ENCODE assay signal across 1 cellular context in the genomic region with DNA sequence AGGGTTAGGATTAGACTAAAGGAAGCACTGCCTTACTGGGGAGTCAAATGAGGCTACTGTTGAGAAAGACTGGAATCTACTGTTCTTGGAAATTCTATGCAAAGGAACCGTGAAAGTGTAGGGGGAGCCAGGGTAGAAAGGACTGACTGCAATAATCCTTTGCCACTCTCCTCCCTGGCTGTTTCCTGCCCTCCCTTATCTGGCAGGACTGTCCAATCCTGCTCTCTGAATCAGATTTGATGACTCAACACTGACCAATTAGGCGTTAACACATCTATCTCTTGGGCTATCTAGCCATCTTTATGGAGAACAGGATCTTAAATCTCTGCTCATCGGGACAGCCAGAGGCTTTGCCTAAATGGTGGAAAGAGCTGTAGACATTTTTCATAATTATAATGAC.
TF ChIP-seq lines count a peak whose summit lies in the region.

No MANE protein-coding gene starts in this region.

TF ChIP-seq in GM23338, 12 proteins besides CTCF, POLR2A, EP300 and RAD21 (continued from another document):
- TF ChIP-seq, protein P1, sequence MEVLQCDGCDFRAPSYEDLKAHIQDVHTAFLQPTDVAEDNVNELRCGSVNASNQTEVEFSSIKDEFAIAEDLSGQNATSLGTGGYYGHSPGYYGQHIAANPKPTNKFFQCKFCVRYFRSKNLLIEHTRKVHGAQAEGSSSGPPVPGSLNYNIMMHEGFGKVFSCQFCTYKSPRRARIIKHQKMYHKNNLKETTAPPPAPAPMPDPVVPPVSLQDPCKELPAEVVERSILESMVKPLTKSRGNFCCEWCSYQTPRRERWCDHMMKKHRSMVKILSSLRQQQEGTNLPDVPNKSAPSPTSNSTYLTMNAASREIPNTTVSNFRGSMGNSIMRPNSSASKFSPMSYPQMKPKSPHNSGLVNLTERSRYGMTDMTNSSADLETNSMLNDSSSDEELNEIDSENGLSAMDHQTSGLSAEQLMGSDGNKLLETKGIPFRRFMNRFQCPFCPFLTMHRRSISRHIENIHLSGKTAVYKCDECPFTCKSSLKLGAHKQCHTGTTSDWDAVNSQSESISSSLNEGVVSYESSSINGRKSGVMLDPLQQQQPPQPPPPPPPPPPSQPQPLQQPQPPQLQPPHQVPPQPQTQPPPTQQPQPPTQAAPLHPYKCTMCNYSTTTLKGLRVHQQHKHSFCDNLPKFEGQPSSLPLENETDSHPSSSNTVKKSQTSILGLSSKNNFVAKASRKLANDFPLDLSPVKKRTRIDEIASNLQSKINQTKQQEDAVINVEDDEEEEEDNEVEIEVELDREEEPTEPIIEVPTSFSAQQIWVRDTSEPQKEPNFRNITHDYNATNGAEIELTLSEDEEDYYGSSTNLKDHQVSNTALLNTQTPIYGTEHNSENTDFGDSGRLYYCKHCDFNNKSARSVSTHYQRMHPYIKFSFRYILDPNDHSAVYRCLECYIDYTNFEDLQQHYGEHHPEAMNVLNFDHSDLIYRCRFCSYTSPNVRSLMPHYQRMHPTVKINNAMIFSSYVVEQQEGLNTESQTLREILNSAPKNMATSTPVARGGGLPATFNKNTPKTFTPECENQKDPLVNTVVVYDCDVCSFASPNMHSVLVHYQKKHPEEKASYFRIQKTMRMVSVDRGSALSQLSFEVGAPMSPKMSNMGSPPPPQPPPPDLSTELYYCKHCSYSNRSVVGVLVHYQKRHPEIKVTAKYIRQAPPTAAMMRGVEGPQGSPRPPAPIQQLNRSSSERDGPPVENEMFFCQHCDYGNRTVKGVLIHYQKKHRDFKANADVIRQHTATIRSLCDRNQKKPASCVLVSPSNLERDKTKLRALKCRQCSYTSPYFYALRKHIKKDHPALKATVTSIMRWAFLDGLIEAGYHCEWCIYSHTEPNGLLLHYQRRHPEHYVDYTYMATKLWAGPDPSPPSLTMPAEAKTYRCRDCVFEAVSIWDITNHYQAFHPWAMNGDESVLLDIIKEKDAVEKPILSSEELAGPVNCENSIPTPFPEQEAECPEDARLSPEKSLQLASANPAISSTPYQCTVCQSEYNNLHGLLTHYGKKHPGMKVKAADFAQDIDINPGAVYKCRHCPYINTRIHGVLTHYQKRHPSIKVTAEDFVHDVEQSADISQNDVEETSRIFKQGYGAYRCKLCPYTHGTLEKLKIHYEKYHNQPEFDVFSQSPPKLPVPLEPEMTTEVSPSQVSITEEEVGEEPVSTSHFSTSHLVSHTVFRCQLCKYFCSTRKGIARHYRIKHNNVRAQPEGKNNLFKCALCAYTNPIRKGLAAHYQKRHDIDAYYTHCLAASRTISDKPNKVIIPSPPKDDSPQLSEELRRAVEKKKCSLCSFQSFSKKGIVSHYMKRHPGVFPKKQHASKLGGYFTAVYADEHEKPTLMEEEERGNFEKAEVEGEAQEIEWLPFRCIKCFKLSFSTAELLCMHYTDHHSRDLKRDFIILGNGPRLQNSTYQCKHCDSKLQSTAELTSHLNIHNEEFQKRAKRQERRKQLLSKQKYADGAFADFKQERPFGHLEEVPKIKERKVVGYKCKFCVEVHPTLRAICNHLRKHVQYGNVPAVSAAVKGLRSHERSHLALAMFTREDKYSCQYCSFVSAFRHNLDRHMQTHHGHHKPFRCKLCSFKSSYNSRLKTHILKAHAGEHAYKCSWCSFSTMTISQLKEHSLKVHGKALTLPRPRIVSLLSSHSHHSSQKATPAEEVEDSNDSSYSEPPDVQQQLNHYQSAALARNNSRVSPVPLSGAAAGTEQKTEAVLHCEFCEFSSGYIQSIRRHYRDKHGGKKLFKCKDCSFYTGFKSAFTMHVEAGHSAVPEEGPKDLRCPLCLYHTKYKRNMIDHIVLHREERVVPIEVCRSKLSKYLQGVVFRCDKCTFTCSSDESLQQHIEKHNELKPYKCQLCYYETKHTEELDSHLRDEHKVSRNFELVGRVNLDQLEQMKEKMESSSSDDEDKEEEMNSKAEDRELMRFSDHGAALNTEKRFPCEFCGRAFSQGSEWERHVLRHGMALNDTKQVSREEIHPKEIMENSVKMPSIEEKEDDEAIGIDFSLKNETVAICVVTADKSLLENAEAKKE (CRISPR knock-in tag; IDR thresholded peaks at IDR 0.05) = no peak
